ENCODE assay signal across 28 cellular contexts in the genomic region with DNA sequence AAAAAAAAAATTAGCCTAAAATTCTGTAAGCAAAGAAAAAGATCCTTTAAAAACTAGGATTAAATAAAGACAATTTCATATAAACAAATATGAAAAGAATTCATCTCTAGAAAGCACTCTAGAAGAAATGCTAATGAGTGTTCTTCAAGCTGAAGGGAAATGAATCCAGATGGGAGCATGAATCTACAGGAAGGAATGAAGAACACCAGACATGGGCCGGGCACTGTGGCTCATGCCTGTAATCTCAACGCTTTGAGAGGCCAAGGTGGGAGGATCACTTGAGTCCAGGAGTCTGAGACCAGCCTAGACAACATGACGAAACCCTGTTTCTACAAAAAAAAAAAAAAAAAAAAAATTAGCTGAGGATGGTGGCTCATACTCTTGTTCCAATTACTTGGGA.
A peak's percentile ranks its signal among the peaks of the same experiment; 100 is the strongest.
DNase-seq lines count a peak whose midpoint lies in the region; FAIRE-seq lines count a peak whose summit lies in the region.
"Had no signal": no experiment of that assay in that cellular context is flagged by ENCODE, and none has a peak within 500 bp of the region (broad histone marks: within the 10 kb centered on the region; RNA-seq: fewer than 3 reads in every experiment).

No MANE protein-coding gene starts in this region.

- H4K91ac ChIP-seq in mesenchymal stem cell (ENCODE audit: low read length): no peak overlapping the region

- H3K36me3 ChIP-seq in mesenchymal stem cell (ENCODE audit: control insufficient read depth in 1 of 2, insufficient read depth in 2 of 2, low read depth in 1 of 2, low read length in 2 of 2): peaks cover 0 to 20% of the 10 kb centered on the region in 2 experiments

- H3K4me3 ChIP-seq in mesenchymal stem cell (ENCODE audit: insufficient read depth in 1 of 2, low read depth in 1 of 2, low read length in 2 of 2): no peak overlapping the region
- H3K4me3 ChIP-seq: body of pancreas, left ventricle myocardium inferior, psoas muscle, sigmoid colon, tibial artery had no signal

- no peaks in the 10 kb centered on the region for H3K79me1 ChIP-seq in mesenchymal stem cell (replicated peaks; ENCODE audit: low read length, poor library complexity, severe bottlenecking)

- H3K4me1 ChIP-seq in mesenchymal stem cell (ENCODE audit: control insufficient read depth, insufficient read depth, low read depth, low read length): no peaks in the 10 kb centered on the region
- H3K4me1 ChIP-seq: left ventricle myocardium inferior, psoas muscle, tibial artery had no signal

- H2BK5ac ChIP-seq in mesenchymal stem cell (ENCODE audit: low read depth, low read length, poor library complexity, severe bottlenecking): no peak overlapping the region

- FAIRE-seq in frontal cortex (lab: Jason Lieb, UNC): no peak
- FAIRE-seq: GM18507, GM19239, islet of Langerhans, TTC549 had no signal

- no peak overlapping the region for H2BK120ac ChIP-seq in mesenchymal stem cell (ENCODE audit: low read depth, low read length)

- no peak overlapping the region for H3K4me2 ChIP-seq in mesenchymal stem cell (ENCODE audit: low read length, poor library complexity, severe bottlenecking)

- H3K4ac ChIP-seq in mesenchymal stem cell (ENCODE audit: low read depth in 1 of 2, low read length in 2 of 2): no peak overlapping the region

- no peak overlapping the region for H3K27ac ChIP-seq in mesenchymal stem cell (ENCODE audit: low read length, poor library complexity, severe bottlenecking)
- H3K27ac ChIP-seq: body of pancreas, left ventricle myocardium inferior, psoas muscle, sigmoid colon, tibial artery had no signal

- H4K8ac ChIP-seq in mesenchymal stem cell (ENCODE audit: low read length): no peak overlapping the region

- no peak overlapping the region for H2BK15ac ChIP-seq in mesenchymal stem cell (ENCODE audit: low read depth, poor library complexity, severe bottlenecking)

- no peak overlapping the region for H2BK12ac ChIP-seq in mesenchymal stem cell (ENCODE audit: low read length in 2 of 2)

- DNase-seq in AG20443 (ENCODE audit: low spot score): peak; percentile 61
- DNase-seq in HS-5 (ENCODE audit: low read depth): peak; percentile 18
- DNase-seq in fibroblast of gingiva (ENCODE audit: low read depth): peak; percentile 78
- peak; percentile 13 for DNase-seq in mesenchymal stem cell
- DNase-seq in frontal cortex (ENCODE audit: low spot score in 2 of 2): no peak
- no peak for DNase-seq in iPS-NIHi7 (ENCODE audit: extremely low spot score)
- DNase-seq in SIG-M5 treated with dmso at 0.1 percent for 504 hours (lab: John Stamatoyannopoulos, UW; ENCODE audit: unreplicated experiment): no peak
- DNase-seq in DMS114 treated with DMSO at 0.1 percent for 48 hours (lab: John Stamatoyannopoulos, UW; ENCODE audit: unreplicated experiment): no peak
- DNase-seq: activated CD8-positive, alpha-beta memory T cell treated with anti-CD3 and anti-CD28 coated beads, Interleukin-2, amount 10 ng/mL, durations not matched to agents 7 days and 5 days; activated T-cell treated with anti-CD3 and anti-CD28 coated beads, Interleukin-2, amount 50 U/mL, for 72 hours; body of pancreas; dermis blood vessel endothelial cell; DMS79; endodermal cell; left ventricle myocardium inferior; NCI-H1417; NCI-H2029; NCI-H2227 treated with DMSO at 0.1 percent for 48 hours; NCI-H526 treated with DMSO at 0.1 percent for 48 hours; NK-92 treated with Interleukin-12 subunit alpha and Interleukin-12 subunit beta, amount 100 ng/mL, for 24 hours; psoas muscle; sigmoid colon; stimulated activated CD4-positive, alpha-beta T cell treated with anti-CD3 and anti-CD28 coated beads, Interleukin-4, amount 100 ng/mL, for 24 hours; tibial artery had no signal

- H3K23ac ChIP-seq in mesenchymal stem cell (ENCODE audit: low read length in 2 of 2): no peak overlapping the region

- peaks cover 5% of the 10 kb centered on the region for H3K9me3 ChIP-seq in mesenchymal stem cell (ENCODE audit: control insufficient read depth, low read length)
- H3K9me3 ChIP-seq: body of pancreas, left ventricle myocardium inferior, psoas muscle, sigmoid colon, tibial artery had no signal

- H3K18ac ChIP-seq in mesenchymal stem cell (ENCODE audit: low read depth in 1 of 2, low read length in 2 of 2): no peak overlapping the region

- H3K27me3 ChIP-seq in mesenchymal stem cell (ENCODE audit: control insufficient read depth in 1 of 2, insufficient read depth in 1 of 2, low read length in 2 of 2): no peaks in the 10 kb centered on the region
- H3K27me3 ChIP-seq: body of pancreas, sigmoid colon, tibial artery had no signal

- WGBS in mesenchymal stem cell: 80% methylated on average over 1 of the region's 3 CpGs

- H3K14ac ChIP-seq in mesenchymal stem cell (ENCODE audit: low read length in 2 of 2): no peak overlapping the region

- no peak overlapping the region for H2AK5ac ChIP-seq in mesenchymal stem cell (ENCODE audit: low read length, severe bottlenecking)

- H3K9ac ChIP-seq in mesenchymal stem cell (ENCODE audit: low read length): no peak overlapping the region

- no peak overlapping the region for H2AFZ ChIP-seq in mesenchymal stem cell (ENCODE audit: low read depth, low read length)

Comparison
In these comparisons a context has a peak if more than half of its experiments do, and no peak if none do; other contexts are left out.
1. DNase-seq: peak in AG20443 (single experiment), HS-5 (single experiment), fibroblast of gingiva (single experiment) and mesenchymal stem cell (single experiment); none in frontal cortex (0 of 2), iPS-NIHi7 (single experiment), SIG-M5 treated with dmso at 0.1 percent for 504 hours (single experiment) and DMS114 treated with DMSO at 0.1 percent for 48 hours (single experiment).